ENCODE assay signal across 1 cellular context in the genomic region with DNA sequence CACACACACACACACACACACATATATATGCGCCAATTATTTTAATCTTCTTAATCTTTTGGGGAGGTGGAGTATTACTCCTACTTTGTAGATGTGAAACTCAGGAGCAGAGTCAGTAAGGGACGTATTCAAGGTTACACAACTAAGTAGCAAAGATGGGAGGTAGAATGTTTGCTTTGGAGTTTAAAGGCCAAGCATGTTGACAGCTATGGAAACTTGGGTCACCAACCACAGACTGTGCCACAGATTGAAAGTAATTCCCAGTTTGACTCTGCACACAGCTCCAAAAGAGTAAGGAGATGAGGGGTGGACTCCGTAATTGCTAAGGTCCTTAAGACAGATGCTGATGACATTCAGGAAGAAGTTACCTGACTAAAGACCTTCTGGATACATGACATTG.
TF ChIP-seq lines count a peak whose summit lies in the region.

No MANE protein-coding gene starts in this region.

TF ChIP-seq in liver, 16 proteins besides CTCF, POLR2A, EP300 and RAD21 (continued from another document):
- TF ChIP-seq, protein P1, sequence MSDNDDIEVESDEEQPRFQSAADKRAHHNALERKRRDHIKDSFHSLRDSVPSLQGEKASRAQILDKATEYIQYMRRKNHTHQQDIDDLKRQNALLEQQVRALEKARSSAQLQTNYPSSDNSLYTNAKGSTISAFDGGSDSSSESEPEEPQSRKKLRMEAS (IDR thresholded peaks at IDR 0.05), result no peak
- TF ChIP-seq HNF4A (conservative IDR thresholded peaks at IDR 0.05), result peak; percentile 41 to 56
- TF ChIP-seq NR2F2 (IDR thresholded peaks at IDR 0.05), result peak; percentile 18
- TF ChIP-seq GABPA (IDR thresholded peaks at IDR 0.05 in 1 of 2, conservative IDR thresholded peaks at IDR 0.05 in 1 of 2), result no peak
- TF ChIP-seq RXRA (IDR thresholded peaks at IDR 0.05), result peak; percentile 20 to 35
